Comparison of ENCODE assay signal across 20 cellular contexts in the genomic region with DNA sequence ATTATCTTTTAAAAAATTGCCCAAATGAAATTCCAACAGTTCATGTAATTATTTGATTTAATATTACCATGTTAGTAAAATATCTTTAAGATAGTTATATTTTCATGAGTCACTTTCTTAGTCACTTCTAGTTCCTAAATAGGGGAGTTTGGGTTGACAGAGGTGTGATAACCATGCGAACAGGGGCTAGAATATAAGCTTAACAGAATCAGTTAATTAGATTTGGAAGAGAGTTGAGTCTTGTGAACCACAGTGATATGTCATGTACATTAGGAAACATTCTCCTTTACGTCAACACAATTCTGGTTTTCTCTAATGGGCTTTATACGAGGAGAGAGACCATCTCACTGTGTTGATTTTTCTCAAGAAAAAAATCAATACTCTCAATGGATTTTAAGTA.
"Had no signal": no experiment of that assay in that cellular context is flagged by ENCODE, and none has a peak within 500 bp of the region (broad histone marks: within the 10 kb centered on the region; RNA-seq: fewer than 3 reads in every experiment).

No MANE protein-coding gene starts in this region.

- FAIRE-seq: bronchial epithelial cell, colon, frontal cortex, islet of Langerhans had no signal

- H3K4me3 Mint-ChIP-seq: activated naive CD8-positive, alpha-beta T cell; nephron progenitor cell; T-helper 2 cell treated with Interferon-gamma antibody and Interleukin-4, amounts not matched to agents 5 μg/mL and 100 μg/mL, for 36 hours had no signal

- H3K27ac Mint-ChIP-seq: activated B cell treated with CpG ODN at 0.5 μM for 24 hours; activated T-cell treated with anti-CD3 and anti-CD28 coated beads, Interleukin-2, amount 50 U/mL, for 72 hours; T-helper 2 cell treated with Interferon-gamma antibody and Interleukin-4, amounts not matched to agents 5 μg/mL and 100 μg/mL, for 36 hours had no signal

- H3K9me3 Mint-ChIP-seq: activated B cell treated with CpG ODN at 0.5 μM for 24 hours; activated T-cell treated with anti-CD3 and anti-CD28 coated beads, Interleukin-2, amount 50 U/mL, for 72 hours; nephron progenitor cell; T-helper 2 cell treated with Interferon-gamma antibody and Interleukin-4, amounts not matched to agents 5 μg/mL and 100 μg/mL, for 36 hours had no signal

- DNase-seq: activated B cell treated with CpG ODN at 0.5 μM for 24 hours; activated CD4-positive, alpha-beta T cell treated with anti-CD3 and anti-CD28 coated beads for 4 hours; activated CD4-positive, alpha-beta T cell treated with anti-CD3 and anti-CD28 coated beads, Interleukin-2, amount 50 U/mL, for 4 hours; activated effector memory CD4-positive, alpha-beta T cell treated with Interleukin-2 at 50 U/mL for 16 hours; activated T-cell treated with anti-CD3 and anti-CD28 coated beads for 4 hours; activated T-cell treated with anti-CD3 and anti-CD28 coated beads, Interleukin-2, amount 50 U/mL, for 72 hours; anterior cingulate cortex; effector CD8-positive, alpha-beta T cell; left lung; lower lobe of right lung; mesenchymal stem cell; stimulated activated CD4-positive, alpha-beta T cell treated with anti-CD3 and anti-CD28 coated beads, Interleukin-2, amount 100 ng/mL, for 48 hours; stimulated activated naive CD4-positive, alpha-beta T cell treated with Interleukin-2 at 50 U/mL for 16 hours had no signal

- ATAC-seq: left lung, lower lobe of right lung had no signal

- H3K36me3 Mint-ChIP-seq: activated naive CD8-positive, alpha-beta T cell had no signal
